ENCODE assay signal across 1 cellular context in genomic region chr2:155633060-155633839, GRCh38.
A peak's percentile ranks its signal among the peaks of the same experiment; 100 is the strongest.
TF ChIP-seq lines count a peak whose summit lies in the region.

No MANE protein-coding gene starts in this region.

TF ChIP-seq in GM12878, 131 proteins besides CTCF, POLR2A, EP300 and RAD21 (continued from another document):
- TF ChIP-seq BCL3 (IDR thresholded peaks at IDR 0.05; ENCODE audit: borderline replicate concordance, insufficient read depth, low read depth, low read length, poor library complexity, severe bottlenecking) = peak; percentile 40
- no peak for TF ChIP-seq BMI1 (IDR thresholded peaks at IDR 0.05; ENCODE audit: borderline replicate concordance)
- TF ChIP-seq, protein P1, sequence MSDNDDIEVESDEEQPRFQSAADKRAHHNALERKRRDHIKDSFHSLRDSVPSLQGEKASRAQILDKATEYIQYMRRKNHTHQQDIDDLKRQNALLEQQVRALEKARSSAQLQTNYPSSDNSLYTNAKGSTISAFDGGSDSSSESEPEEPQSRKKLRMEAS (IDR thresholded peaks at IDR 0.05; ENCODE audit: low read depth, low read length) = no peak
- no peak for TF ChIP-seq SUZ12 (IDR thresholded peaks at IDR 0.05; ENCODE audit: unreplicated experiment)
- no peak for TF ChIP-seq POU2F2 (IDR thresholded peaks at IDR 0.05; ENCODE audit: borderline replicate concordance, low read depth, low read length)
- no peak for TF ChIP-seq PRDM15 (CRISPR knock-in tag; IDR thresholded peaks at IDR 0.05)
